Comparison of ENCODE assay signal across 8 cellular contexts in the genomic region with DNA sequence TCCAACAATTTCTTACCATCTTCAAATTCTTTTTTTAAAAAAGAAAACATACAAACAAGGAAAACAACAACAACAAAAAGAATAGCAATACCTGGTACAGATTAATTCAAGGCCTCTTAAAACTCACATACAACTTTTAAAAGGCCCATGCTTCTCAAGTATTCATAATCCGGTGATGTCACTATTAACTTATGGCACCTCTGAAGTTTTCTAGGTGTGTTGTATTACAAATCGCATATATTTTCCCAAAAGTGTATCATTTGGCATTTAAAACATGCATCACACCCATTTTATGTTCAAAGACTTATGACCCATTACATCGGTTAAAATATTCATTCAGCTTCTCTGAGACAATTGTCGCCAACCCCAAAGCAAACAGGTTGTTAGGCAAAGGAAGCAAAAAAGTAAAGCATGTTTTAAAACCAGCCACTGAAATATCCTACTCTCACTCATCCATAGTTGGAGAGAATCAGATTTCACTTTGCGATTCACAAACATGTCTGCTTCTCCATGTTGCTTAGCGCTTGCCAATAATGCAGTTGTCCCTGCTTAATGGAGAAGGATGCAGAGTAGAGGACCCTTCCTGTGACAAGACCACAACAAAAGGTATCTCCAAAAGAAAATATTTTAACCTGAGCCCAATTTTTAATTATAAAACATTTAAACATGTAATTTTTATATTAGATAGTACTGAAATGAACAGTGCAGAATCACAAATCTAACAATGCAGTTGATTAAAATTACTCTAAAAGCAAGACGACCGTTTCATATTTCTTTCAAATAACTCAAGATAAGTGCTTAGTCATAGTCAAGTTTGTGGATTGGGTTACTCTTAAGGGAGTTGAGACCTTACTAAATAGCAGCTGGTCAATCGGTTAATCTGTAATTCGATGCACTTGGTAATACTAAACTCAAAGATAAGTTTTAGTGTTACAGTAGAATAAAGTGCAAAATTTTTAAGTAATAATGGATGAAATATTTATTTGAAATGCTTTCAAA. TPM values are rescaled to one million over a fixed set of nuclear protein-coding genes. Genes with fewer than 3 reads are reported as not detected.
A peak's percentile ranks its signal among the peaks of the same experiment; 100 is the strongest.
DNase-seq lines count a peak whose midpoint lies in the region; ATAC-seq, FAIRE-seq and TF ChIP-seq lines count a peak whose summit lies in the region.

No MANE protein-coding gene starts in this region.

- peak overlapping the region; percentile 93 for H3K4me3 Mint-ChIP-seq in type B pancreatic cell

- no peaks in the 10 kb centered on the region; the same call in 1 of the 2 replicates for H3K4me1 ChIP-seq in ES-I3 (ENCODE audit: insufficient read depth, low read length)

- DNase-seq in MV-4-11 (lab: John Stamatoyannopoulos, UW), result peak; percentile 18
- peak; percentile 27 for DNase-seq in amniotic stem cell (lab: John Stamatoyannopoulos, UW)
- DNase-seq in kidney glomerular epithelial cell (lab: John Stamatoyannopoulos, UW), result peak; percentile 48
- no peak for DNase-seq in type B pancreatic cell (ENCODE audit: extremely low spot score, unreplicated experiment)
- DNase-seq in HTR-8/SVneo (ENCODE audit: insufficient read length, low spot score), result no peak
- no peak for DNase-seq in superior temporal gyrus (ENCODE audit: extremely low spot score)

- H3K9me3 Mint-ChIP-seq in type B pancreatic cell, result no peaks in the 10 kb centered on the region

- H3K9me3 ChIP-seq in ES-I3 (ENCODE audit: control insufficient read depth, insufficient read depth, low read length), result no peaks in the 10 kb centered on the region

- no peak for ATAC-seq in GM18873 (IDR thresholded peaks at IDR 0.05; ENCODE audit: low FRiP score, unreplicated experiment)

- H3K4me1 Mint-ChIP-seq in type B pancreatic cell (ENCODE audit: unreplicated experiment), result peaks cover 12% of the 10 kb centered on the region

- H3K36me3 Mint-ChIP-seq in type B pancreatic cell, result peaks cover 26% of the 10 kb centered on the region

- H3K27me3 Mint-ChIP-seq in type B pancreatic cell, result no peaks in the 10 kb centered on the region

- H3K27ac Mint-ChIP-seq in type B pancreatic cell, result peak overlapping the region; percentile 94

- TF ChIP-seq CTCF in type B pancreatic cell (conservative IDR thresholded peaks at IDR 0.05), result no peak

- H3K9ac ChIP-seq in ES-I3 (ENCODE audit: low read depth, low read length), result peak overlapping the region; percentile 96

- FAIRE-seq in HTR-8/SVneo (lab: Jason Lieb, UNC), result no peak

- peaks cover 16% of the 10 kb centered on the region for H3K36me3 ChIP-seq in ES-I3 (ENCODE audit: insufficient read depth, low read length)

RNA-seq across cellular contexts. Expression of gene SKP1, which starts 1.6 kb away (rescaled TPM):
- 308 and 332 TPM in 2 replicates for total RNA-seq in type B pancreatic cell (ENCODE audit: low replicate concordance)

RNA-seq across cellular contexts. Expression of gene PPP2CA, which starts 50.7 kb away (rescaled TPM):
- total RNA-seq in type B pancreatic cell (ENCODE audit: low replicate concordance), result 141 and 152 TPM in 2 replicates

Comparison
In these comparisons a context has a peak if more than half of its experiments do, and no peak if none do; other contexts are left out.
1. DNase-seq: peak in MV-4-11 (single experiment), amniotic stem cell (single experiment) and kidney glomerular epithelial cell (single experiment); none in type B pancreatic cell (single experiment), HTR-8/SVneo (single experiment) and superior temporal gyrus (single experiment).